In genomic region chr2:156399950-156400703, GRCh38 we compare ENCODE assay signal across 8 cellular contexts. TPM values are rescaled to one million over a fixed set of nuclear protein-coding genes. Genes with fewer than 3 reads are reported as not detected.
DNase-seq lines count a peak whose midpoint lies in the region; ATAC-seq lines count a peak whose summit lies in the region.

No MANE protein-coding gene starts in this region.

- peak overlapping the region; percentile 93 for H3K4me3 Mint-ChIP-seq in activated naive CD8-positive, alpha-beta T cell treated with anti-CD3 and anti-CD28 coated beads, Interleukin-2, amount 50 U/mL, for 24 hours

- H3K27me3 Mint-ChIP-seq in activated naive CD8-positive, alpha-beta T cell treated with anti-CD3 and anti-CD28 coated beads, Interleukin-2, amount 50 U/mL, for 24 hours: peaks cover 6% of the 10 kb centered on the region

- ATAC-seq in GM19372 (IDR thresholded peaks at IDR 0.05; ENCODE audit: low read depth, unreplicated experiment) (peak; percentile 42), HG03432 (IDR thresholded peaks at IDR 0.05; ENCODE audit: unreplicated experiment) (peak; percentile 49), Right ventricle myocardium inferior (peak; percentile 94)
- peak; percentile 48 for ATAC-seq in activated naive CD8-positive, alpha-beta T cell treated with anti-CD3 and anti-CD28 coated beads, Interleukin-2, amount 50 U/mL, for 24 hours

- H3K9me3 Mint-ChIP-seq in activated naive CD8-positive, alpha-beta T cell treated with anti-CD3 and anti-CD28 coated beads, Interleukin-2, amount 50 U/mL, for 24 hours: no peaks in the 10 kb centered on the region

- peaks cover 6% of the 10 kb centered on the region for H3K36me3 Mint-ChIP-seq in activated naive CD8-positive, alpha-beta T cell treated with anti-CD3 and anti-CD28 coated beads, Interleukin-2, amount 50 U/mL, for 24 hours (ENCODE audit: low read depth)

- peak overlapping the region; percentile 96 for H3K27ac Mint-ChIP-seq in activated naive CD8-positive, alpha-beta T cell treated with anti-CD3 and anti-CD28 coated beads, Interleukin-2, amount 50 U/mL, for 24 hours

- DNase-seq in DMS53 (lab: John Stamatoyannopoulos, UW) (peak; percentile 91), NCI-H774 (lab: John Stamatoyannopoulos, UW) (peak; percentile 64), Right ventricle myocardium inferior (ENCODE audit: missing footprints) (peak; percentile 91), occipital lobe (lab: John Stamatoyannopoulos, UW) (peak; percentile 73), NCI-H128 (lab: John Stamatoyannopoulos, UW; ENCODE audit: unreplicated experiment) (no peak)
- DNase-seq in activated naive CD8-positive, alpha-beta T cell treated with anti-CD3 and anti-CD28 coated beads, Interleukin-2, amount 50 U/mL, for 24 hours: peak; percentile 61

- intact Hi-C loops in Right ventricle myocardium inferior (cut with DNase I): loop anchor here (1.0 to 2.0 kb wide), 3 partner anchors 35 to 65 kb away; no protein-coding TSS in a partner anchor

- peaks cover 50% of the 10 kb centered on the region for H3K4me1 Mint-ChIP-seq in activated naive CD8-positive, alpha-beta T cell treated with anti-CD3 and anti-CD28 coated beads, Interleukin-2, amount 50 U/mL, for 24 hours

RNA-seq across cellular contexts. Expression of gene GPD2, which starts 36.1 kb away (rescaled TPM):
- total RNA-seq in Right ventricle myocardium inferior (18.7 TPM), occipital lobe (166 TPM)

Comparison
In these comparisons a context has a peak if more than half of its experiments do, and no peak if none do; other contexts are left out.
1. ATAC-seq: peak in every context shown above with its lines; median percentile 94 in Right ventricle myocardium inferior; 49 in HG03432; 48 in activated naive CD8-positive, alpha-beta T cell treated with anti-CD3 and anti-CD28 coated beads, Interleukin-2, amount 50 U/mL, for 24 hours; 42 in GM19372.